Comparison of ENCODE assay signal across 8 cellular contexts in the genomic region with DNA sequence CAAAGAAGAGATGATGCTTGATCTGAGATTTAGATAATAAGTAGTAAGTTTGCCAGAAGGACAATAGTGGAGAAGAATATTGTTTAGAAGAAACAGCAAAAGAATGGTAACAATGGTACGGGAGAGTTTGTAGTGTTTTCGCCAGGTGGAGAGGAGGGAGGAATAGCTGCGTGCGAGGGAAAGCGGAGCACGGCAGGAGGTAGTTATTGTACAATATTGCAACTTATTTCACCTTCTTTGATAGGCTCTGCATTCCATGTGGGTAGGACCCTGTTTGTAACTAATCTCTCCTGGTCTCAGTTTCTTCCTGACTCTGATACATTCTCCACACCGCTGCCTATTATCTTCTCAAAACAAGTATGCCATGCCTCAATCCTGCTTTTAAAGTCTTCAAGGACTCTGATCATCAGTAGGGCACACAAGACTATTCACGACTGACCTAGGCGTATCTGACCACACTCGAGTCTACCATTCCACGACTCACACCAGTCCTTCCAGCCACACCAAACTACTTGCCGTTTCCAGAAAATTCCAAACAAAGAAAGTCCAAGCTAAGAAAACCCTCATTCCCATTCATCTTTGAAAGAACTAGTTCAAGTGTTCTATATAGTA. TPM values are rescaled to one million over a fixed set of nuclear protein-coding genes. Genes with fewer than 3 reads are reported as not detected.
DNase-seq lines count a peak whose midpoint lies in the region; ATAC-seq and TF ChIP-seq lines count a peak whose summit lies in the region.

No MANE protein-coding gene starts in this region.

- peaks cover 4% of the 10 kb centered on the region for H3K9me1 ChIP-seq in IMR-90 (ENCODE audit: insufficient read depth, low read length)

- WGBS in IMR-90 (ENCODE audit: extremely low coverage in 2 of 2, insufficient read length in 1 of 2), 2 experiments: 0% methylated on average over 1 of the region's 12 CpGs; no CpG with 5 or more reads in 1 of the 2 experiments

- TF ChIP-seq POLR2A in IMR-90 (IDR thresholded peaks at IDR 0.05; ENCODE audit: low read depth, low read length): no peak

- H3K4ac ChIP-seq in IMR-90 (ENCODE audit: low read depth, low read length): peak overlapping the region; percentile 28

- no peak overlapping the region for H2BK20ac ChIP-seq in IMR-90 (ENCODE audit: low read depth, low read length)

- H3K9me3 ChIP-seq in BE2C: no peaks in the 10 kb centered on the region
- no peaks in the 10 kb centered on the region for H3K9me3 ChIP-seq in IMR-90 (ENCODE audit: control insufficient read depth, insufficient read depth, low read length)

- peaks cover 8 to 33% of the 10 kb centered on the region in 2 experiments for H3K79me1 ChIP-seq in IMR-90 (ENCODE audit: low read depth in 1 of 2, low read length in 2 of 2)

- no peak for DNase-seq in BE2C
- no peak for DNase-seq in IMR-90
- peak; percentile 18 for DNase-seq in choroid plexus epithelial cell (ENCODE audit: low read depth)
- no peak for DNase-seq in naive B cell
- no peak for DNase-seq in EL
- no peak for DNase-seq in NCI-H2227 (lab: John Stamatoyannopoulos, UW; ENCODE audit: unreplicated experiment)
- no peak for DNase-seq in NCI-H82 treated with DMSO at 0.1 percent for 48 hours (lab: John Stamatoyannopoulos, UW; ENCODE audit: unreplicated experiment)
- DNase-seq in middle frontal gyrus (ENCODE audit: extremely low spot score, low spot score): no peak

- no peak for TF ChIP-seq RAD21 in IMR-90 (IDR thresholded peaks at IDR 0.05; ENCODE audit: low read length)

- CTCF ChIA-PET in IMR-90 (lab: Yijun Ruan, JAX): interaction anchor here (1.6 kb wide), 1 partner anchor 17 kb away, joined by 4 read pairs; no protein-coding TSS in a partner anchor

- TF ChIP-seq CTCF in BE2C (IDR thresholded peaks at IDR 0.05; ENCODE audit: low read depth, low read length) (no peak), IMR-90 (conservative IDR thresholded peaks at IDR 0.05; ENCODE audit: low read depth, low read length) (no peak), choroid plexus epithelial cell (conservative IDR thresholded peaks at IDR 0.05; ENCODE audit: low read depth, low read length) (no peak)

- no peak overlapping the region for H2AFZ ChIP-seq in IMR-90 (replicated peaks; ENCODE audit: low read length, poor library complexity)

- peaks cover 31% of the 10 kb centered on the region for H4K20me1 ChIP-seq in IMR-90 (ENCODE audit: insufficient read depth, low read length)

- H3K4me3 Mint-ChIP-seq in naive B cell: peak overlapping the region; percentile 90 to 100 (median 96)

- H3K14ac ChIP-seq in IMR-90 (replicated peaks; ENCODE audit: low read depth, low read length): peak overlapping the region; percentile 73; the same call in 1 of the 2 replicates

- H2BK5ac ChIP-seq in IMR-90 (ENCODE audit: low read depth, low read length, poor library complexity, severe bottlenecking): peak overlapping the region; percentile 3

- H4K91ac ChIP-seq in IMR-90 (ENCODE audit: insufficient read depth, low read depth, low read length): 0 out of 2 replicates have a peak overlapping the region, but pooled peaks have one; percentile 0

- H3K18ac ChIP-seq in IMR-90 (ENCODE audit: low read depth, low read length): no peak overlapping the region

- in situ Hi-C loops in IMR-90 (cut with MboI; ENCODE audit: low sequenced_read_pairs): loop anchor here (10.0 kb wide), 1 partner anchor 380 kb away; a partner anchor contains a TSS

- peaks cover 0 to 8% (median 0%) of the 10 kb centered on the region in 3 donors for H3K27me3 Mint-ChIP-seq in naive B cell

- peaks cover 22 to 54% (median 39%) of the 10 kb centered on the region in 3 donors for H3K4me1 Mint-ChIP-seq in naive B cell

- H2BK15ac ChIP-seq in IMR-90 (ENCODE audit: low read depth, low read length): no peak overlapping the region

- peak overlapping the region; percentile 98 for H2AK9ac ChIP-seq in IMR-90 (replicated peaks; ENCODE audit: low read depth, low read length, poor library complexity)

- peak overlapping the region; percentile 73 for H3K9ac ChIP-seq in IMR-90 (ENCODE audit: low read depth, low read length)

- H3K36me3 ChIP-seq in BE2C (peaks cover 12% of the 10 kb centered on the region), IMR-90 (ENCODE audit: control insufficient read depth, insufficient read depth, low read length) (peaks cover 6% of the 10 kb centered on the region)

- peak; percentile 7 for ATAC-seq in IMR-90 (ENCODE audit: low read depth)
- ATAC-seq in naive B cell (ENCODE audit: low read depth in 2 of 2): no peak

- H3K27ac ChIP-seq in IMR-90 (ENCODE audit: insufficient read depth, low read length): no peak overlapping the region

- H3K9me3 Mint-ChIP-seq in naive B cell: peaks cover 0 to 2% (median 0%) of the 10 kb centered on the region in 7 donors

- peak overlapping the region; percentile 97 for H3K4me2 ChIP-seq in IMR-90 (ENCODE audit: low read depth, low read length)

- POLR2A ChIA-PET in IMR-90 (lab: Charles Lee; ENCODE audit: unreplicated experiment): no interaction called here

- peaks cover 0 to 4% of the 10 kb centered on the region in 2 donors for H3K36me3 Mint-ChIP-seq in naive B cell

- dilution Hi-C loops in IMR-90 (cut with HindIII; ENCODE audit: low sequenced_read_pairs, unreplicated experiment): no loop called here

- H4K5ac ChIP-seq in IMR-90 (ENCODE audit: low read depth, low read length): no peak overlapping the region

- no TSS peak for BruUV-seq in IMR-90 (replicated peaks; lab: Mats Ljungman, UMichigan)

- H3K23ac ChIP-seq in IMR-90 (ENCODE audit: low read depth, low read length): peak overlapping the region; percentile 61

- intact Hi-C loops in IMR-90 (cut with micrococcal nuclease): loop anchor here (5.0 kb wide), 1 partner anchor 323 kb away; no protein-coding TSS in a partner anchor

- peak overlapping the region; percentile 79; the same call in 1 of the 2 replicates for H2AK5ac ChIP-seq in IMR-90 (ENCODE audit: low read depth, low read length)

- peak overlapping the region; percentile 99 to 100 (median 100) for H3K27ac Mint-ChIP-seq in naive B cell

- H4K8ac ChIP-seq in IMR-90 (ENCODE audit: low read depth in 2 of 2, low read length in 2 of 2): peak overlapping the region in 1 of 2 experiments; percentile 28; a peak in 1 of 4 replicates

- no peak overlapping the region for H2BK120ac ChIP-seq in IMR-90 (ENCODE audit: low read depth, low read length)

- H3K27me3 ChIP-seq in BE2C (peaks cover 3% of the 10 kb centered on the region; the same call in 1 of the 2 replicates), IMR-90 (ENCODE audit: control insufficient read depth, insufficient read depth, low read length) (no peaks in the 10 kb centered on the region; the same call in none of the 2 replicates)

- H3K4me1 ChIP-seq in BE2C: no peaks in the 10 kb centered on the region
- H3K4me1 ChIP-seq in IMR-90 (ENCODE audit: control insufficient read depth, insufficient read depth, low read length): no peaks in the 10 kb centered on the region; the same call in 1 of the 2 replicates

- 0 out of 2 replicates have a peak overlapping the region, but pooled peaks have one; percentile 14 for H3K56ac ChIP-seq in IMR-90 (ENCODE audit: extremely low read depth, insufficient read depth, low read length)

- H3K4me3 ChIP-seq in BE2C (ENCODE audit: low read depth, low read length): peak overlapping the region; percentile 100
- peak overlapping the region; percentile 79 for H3K4me3 ChIP-seq in IMR-90 (ENCODE audit: insufficient read depth, low read depth, low read length)
- H3K4me3 ChIP-seq in choroid plexus epithelial cell (ENCODE audit: low read depth, low read length): peak overlapping the region; percentile 77

TF ChIP-seq in IMR-90, 13 proteins besides CTCF, POLR2A, EP300 and RAD21 (continues in another document):
- TF ChIP-seq NFE2L2 (IDR thresholded peaks at IDR 0.05; ENCODE audit: low read depth, low read length) (no peak), MXI1 (IDR thresholded peaks at IDR 0.05; ENCODE audit: borderline replicate concordance, low read depth, low read length) (no peak), CHD1 (IDR thresholded peaks at IDR 0.05; ENCODE audit: low read depth, low read length) (no peak), SMC3 (IDR thresholded peaks at IDR 0.05; ENCODE audit: low read depth, low read length) (no peak), RFX5 (IDR thresholded peaks at IDR 0.05; ENCODE audit: low read depth, low read length) (no peak), FOS (IDR thresholded peaks at IDR 0.05; ENCODE audit: low read depth, low read length) (no peak), BHLHE40 (IDR thresholded peaks at IDR 0.05; ENCODE audit: low read depth, low read length) (no peak)
- TF ChIP-seq, protein P1, sequence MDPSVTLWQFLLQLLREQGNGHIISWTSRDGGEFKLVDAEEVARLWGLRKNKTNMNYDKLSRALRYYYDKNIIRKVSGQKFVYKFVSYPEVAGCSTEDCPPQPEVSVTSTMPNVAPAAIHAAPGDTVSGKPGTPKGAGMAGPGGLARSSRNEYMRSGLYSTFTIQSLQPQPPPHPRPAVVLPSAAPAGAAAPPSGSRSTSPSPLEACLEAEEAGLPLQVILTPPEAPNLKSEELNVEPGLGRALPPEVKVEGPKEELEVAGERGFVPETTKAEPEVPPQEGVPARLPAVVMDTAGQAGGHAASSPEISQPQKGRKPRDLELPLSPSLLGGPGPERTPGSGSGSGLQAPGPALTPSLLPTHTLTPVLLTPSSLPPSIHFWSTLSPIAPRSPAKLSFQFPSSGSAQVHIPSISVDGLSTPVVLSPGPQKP (IDR thresholded peaks at IDR 0.05; ENCODE audit: borderline replicate concordance, low read depth, low read length): no peak

RNA-seq across cellular contexts. Expression of a gene that starts 1.1 kb away (rescaled TPM):
- 11.1 TPM for polyA plus RNA-seq in BE2C (2012; ENCODE audit: insufficient read depth, insufficient read length, low read depth)
- total RNA-seq in IMR-90 (2012; rRNA removed): 13.3 and 29.7 TPM in 2 replicates
- polyA plus RNA-seq in IMR-90 (2012; rRNA removed) (7.7 and 10.6 TPM in 2 replicates), naive B cell (ENCODE audit: low read depth in 6 of 6) (10 to 100 TPM; 10.4 to 16.2 (median 14.5) TPM)
- 0.62 and 0.77 TPM in 2 replicates for polyA plus RNA-seq in IMR-90 (2012; cell fraction: cytosol; rRNA removed)
- polyA plus RNA-seq in IMR-90 (2012; cell fraction: nucleus; rRNA removed; ENCODE audit: low replicate concordance): 0.53 and 5.0 TPM in 2 replicates

RNA-seq across cellular contexts. Expression of a gene that starts 21.4 kb away (rescaled TPM):
- 11.5 TPM for polyA plus RNA-seq in BE2C (2012; ENCODE audit: insufficient read depth, insufficient read length, low read depth)
- 24.9 and 31.4 TPM in 2 replicates for total RNA-seq in IMR-90 (2012; rRNA removed)
- 20.9 and 23.6 TPM in 2 replicates for polyA plus RNA-seq in IMR-90 (2012; rRNA removed)
- polyA plus RNA-seq in IMR-90 (2012; cell fraction: cytosol; rRNA removed): 9.9 and 14.9 TPM in 2 replicates
- 2.1 and 8.6 TPM in 2 replicates for polyA plus RNA-seq in IMR-90 (2012; cell fraction: nucleus; rRNA removed; ENCODE audit: low replicate concordance)
- polyA plus RNA-seq in naive B cell (ENCODE audit: low read depth in 6 of 6): 10 to 100 TPM; 29.4 to 42.4 (median 37.9) TPM

RNA-seq across cellular contexts. Expression of a gene that starts 59.9 kb away (rescaled TPM):
- polyA plus RNA-seq in BE2C (2012; ENCODE audit: insufficient read depth, insufficient read length, low read depth): not detected
- under 0.01 TPM in 1 of 2 replicates, not detected in the other for total RNA-seq in IMR-90 (2012; rRNA removed)
- 0.07 and 0.12 TPM in 2 replicates for polyA plus RNA-seq in IMR-90 (2012; rRNA removed)
- under 0.01 and 0.01 TPM in 2 replicates for polyA plus RNA-seq in IMR-90 (2012; cell fraction: cytosol; rRNA removed)
- polyA plus RNA-seq in IMR-90 (2012; cell fraction: nucleus; rRNA removed; ENCODE audit: low replicate concordance): 0.26 and 0.38 TPM in 2 replicates
- polyA plus RNA-seq in naive B cell (ENCODE audit: low read depth in 6 of 6): 1 to 10 TPM; 4.7 to 9.2 (median 7.3) TPM
